In genomic region chr16:49539758-49540157, GRCh38 we compare ENCODE assay signal across 25 cellular contexts.
"Had no signal": no experiment of that assay in that cellular context is flagged by ENCODE, and none has a peak within 500 bp of the region (broad histone marks: within the 10 kb centered on the region; RNA-seq: fewer than 3 reads in every experiment).

No MANE protein-coding gene starts in this region.

- H3K27ac ChIP-seq: HL-60, KMS-11, SJSA1, SK-N-MC had no signal

- H3K36me3 Mint-ChIP-seq: IgD-negative memory B cell had no signal

- DNase-seq: Kasumi-1, MM.1S, NCI-H1092, NCI-H1105 treated with DMSO at 0.1 percent for 48 hours, NCI-H1417 treated with DMSO at 0.1 percent for 48 hours, NCI-H187, NCI-H2029, NCI-H2081 treated with DMSO at 0.1 percent for 48 hours, NCI-H2171, NCI-H226, NCI-H446, NCI-H510A, NCI-H524 treated with DMSO at 0.1 percent for 48 hours, NCI-H69, NCI-H774, Right ventricle myocardium superior, RPMI8226, SIG-M5, SW 1271 had no signal

- H3K4me3 Mint-ChIP-seq: IgD-negative memory B cell had no signal

- ATAC-seq: K562 had no signal

- H3K27me3 ChIP-seq: SJSA1 had no signal

- H3K36me3 ChIP-seq: SJSA1 had no signal

- H3K4me1 Mint-ChIP-seq: IgD-negative memory B cell had no signal

- H3K9me3 ChIP-seq: SJSA1 had no signal

- H3K4me3 ChIP-seq: K562, SJSA1, SK-N-MC had no signal
